In genomic region chr18:49207373-49207772, GRCh38 we compare ENCODE assay signal across 10 cellular contexts.
A peak's percentile ranks its signal among the peaks of the same experiment; 100 is the strongest.
DNase-seq lines count a peak whose midpoint lies in the region; ATAC-seq and TF ChIP-seq lines count a peak whose summit lies in the region.
"Had no signal": no experiment of that assay in that cellular context is flagged by ENCODE, and none has a peak within 500 bp of the region (broad histone marks: within the 10 kb centered on the region; RNA-seq: fewer than 3 reads in every experiment).

No MANE protein-coding gene starts in this region.

- H3K27ac Mint-ChIP-seq in natural killer cell treated with Interleukin-12 subunit alpha and Interleukin-12 subunit beta and Interleukin-15 and Interleukin-18, amount 100 ng/mL, for 72 hours: peak overlapping the region; percentile 70 to 90
- no peak overlapping the region for H3K27ac Mint-ChIP-seq in natural killer cell
- H3K27ac Mint-ChIP-seq: memory B cell had no signal

- in situ Hi-C loops in GM13977 (cut with MboI; ENCODE audit: low pct_unique_long_range_greater_than_20kb, low sequenced_read_pairs, unreplicated experiment): no loop called here

- no peak overlapping the region for H3K4me3 ChIP-seq in fibroblast of pulmonary artery (replicated peaks; ENCODE audit: low read depth, low read length)

- CTCF ChIA-PET in GM10248 (lab: Yijun Ruan, JAX): no interaction called here

- H3K4me1 Mint-ChIP-seq in natural killer cell treated with Interleukin-12 subunit alpha and Interleukin-12 subunit beta and Interleukin-15 and Interleukin-18, amount 100 ng/mL, for 72 hours (ENCODE audit: low read depth in 2 of 2): peaks cover 37 to 46% of the 10 kb centered on the region in 2 donors
- peaks cover 11 to 24% of the 10 kb centered on the region in 2 donors for H3K4me1 Mint-ChIP-seq in natural killer cell

- H3K4me3 Mint-ChIP-seq in natural killer cell treated with Interleukin-12 subunit alpha and Interleukin-12 subunit beta and Interleukin-15 and Interleukin-18, amount 100 ng/mL, for 72 hours: peak overlapping the region; percentile 63
- no peak overlapping the region for H3K4me3 Mint-ChIP-seq in natural killer cell
- H3K4me3 Mint-ChIP-seq: memory B cell had no signal

- ATAC-seq in natural killer cell treated with Interleukin-12 subunit alpha and Interleukin-12 subunit beta and Interleukin-15 and Interleukin-18, amount 100 ng/mL, for 72 hours: no peak
- ATAC-seq in natural killer cell (no peak), HG03521 (IDR thresholded peaks at IDR 0.05; ENCODE audit: unreplicated experiment) (no peak)

- intact Hi-C loops in natural killer cell (cut with micrococcal nuclease): no loop called here

- no peaks in the 10 kb centered on the region for H3K27me3 Mint-ChIP-seq in natural killer cell treated with Interleukin-12 subunit alpha and Interleukin-12 subunit beta and Interleukin-15 and Interleukin-18, amount 100 ng/mL, for 72 hours
- no peaks in the 10 kb centered on the region for H3K27me3 Mint-ChIP-seq in natural killer cell (ENCODE audit: low read depth in 2 of 2)
- H3K27me3 Mint-ChIP-seq: memory B cell had no signal

- TF ChIP-seq CTCF in natural killer cell (IDR thresholded peaks at IDR 0.05) (no peak), fibroblast of pulmonary artery (IDR thresholded peaks at IDR 0.05; ENCODE audit: low read length, missing control alignments) (no peak), GM10248 (IDR thresholded peaks at IDR 0.05; ENCODE audit: control extremely low read depth, extremely low read depth, low read depth, missing control alignments) (no peak), GM13977 (IDR thresholded peaks at IDR 0.05; ENCODE audit: extremely low read depth, insufficient read depth, missing control alignments) (no peak)

- POLR2A ChIA-PET in GM10248 (lab: Yijun Ruan, JAX): no interaction called here

- no peaks in the 10 kb centered on the region for H3K36me3 Mint-ChIP-seq in natural killer cell treated with Interleukin-12 subunit alpha and Interleukin-12 subunit beta and Interleukin-15 and Interleukin-18, amount 100 ng/mL, for 72 hours
- H3K36me3 Mint-ChIP-seq in natural killer cell: no peaks in the 10 kb centered on the region

- H3K9me3 Mint-ChIP-seq in natural killer cell treated with Interleukin-12 subunit alpha and Interleukin-12 subunit beta and Interleukin-15 and Interleukin-18, amount 100 ng/mL, for 72 hours: peaks cover 3% of the 10 kb centered on the region
- no peaks in the 10 kb centered on the region for H3K9me3 Mint-ChIP-seq in natural killer cell
- H3K9me3 Mint-ChIP-seq: memory B cell had no signal

- no peak for DNase-seq in natural killer cell treated with Interleukin-12 subunit alpha and Interleukin-12 subunit beta and Interleukin-15 and Interleukin-18, amount 100 ng/mL, for 72 hours (ENCODE audit: low spot score)
- DNase-seq in natural killer cell (no peak), SW480 (ENCODE audit: low spot score) (peak; percentile 38), fibroblast of pulmonary artery (ENCODE audit: low read depth) (peak; percentile 31), GM10248 (ENCODE audit: extremely low spot score) (no peak), GM13977 (ENCODE audit: low spot score) (no peak), amygdala (lab: John Stamatoyannopoulos, UW) (no peak)
- DNase-seq: NCI-H2107 had no signal

Comparison
In these comparisons a context has a peak if more than half of its experiments do, and no peak if none do; other contexts are left out.
1. H3K27ac Mint-ChIP-seq: peak in natural killer cell treated with Interleukin-12 subunit alpha and Interleukin-12 subunit beta and Interleukin-15 and Interleukin-18, amount 100 ng/mL, for 72 hours (2 of 2); none in natural killer cell (0 of 2).
2. DNase-seq: peak in SW480 (single experiment) and fibroblast of pulmonary artery (single experiment); none in natural killer cell treated with Interleukin-12 subunit alpha and Interleukin-12 subunit beta and Interleukin-15 and Interleukin-18, amount 100 ng/mL, for 72 hours (single experiment), natural killer cell (single experiment), GM10248 (single experiment), GM13977 (single experiment) and amygdala (0 of 56).